8 cellular contexts compared by ENCODE assay signal in the genomic region with DNA sequence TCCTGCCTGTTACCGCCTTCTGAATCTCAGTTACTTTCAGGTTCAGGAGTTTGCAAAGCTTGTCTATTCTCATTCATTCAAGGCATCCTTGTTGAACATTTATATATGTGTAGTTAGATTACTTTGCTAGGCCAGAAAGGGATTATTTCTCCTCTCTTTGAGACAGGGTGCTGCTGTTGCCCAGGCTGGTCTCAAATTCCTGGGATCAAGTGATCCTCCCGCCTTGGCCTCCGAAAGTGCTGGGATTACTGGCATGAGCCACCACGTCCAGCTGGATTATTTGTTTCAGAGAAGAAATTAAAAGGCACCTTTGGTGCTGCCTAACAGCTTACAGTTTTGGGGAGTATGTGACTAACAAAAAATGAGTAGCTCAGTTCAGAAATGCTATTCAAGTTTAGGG. TPM values are rescaled to one million over a fixed set of nuclear protein-coding genes. Genes with fewer than 3 reads are reported as not detected.
A peak's percentile ranks its signal among the peaks of the same experiment; 100 is the strongest.
DNase-seq lines count a peak whose midpoint lies in the region; ATAC-seq lines count a peak whose summit lies in the region.

No MANE protein-coding gene starts in this region.

- H4K8ac ChIP-seq in neuronal stem cell (ENCODE audit: low read depth, low read length) = no peak overlapping the region

- no peak overlapping the region for H2BK12ac ChIP-seq in neuronal stem cell (ENCODE audit: low read length)

- no CpG with 5 or more reads among the region's 4 CpGs for whole genome bisulfite sequencing in neuronal stem cell (ENCODE audit: extremely low coverage in 2 of 2, insufficient read length in 2 of 2, insufficient replicate concordance in 1 of 2), 2 donors

- peak overlapping the region; percentile 79 for H3K4me2 ChIP-seq in neuronal stem cell (ENCODE audit: insufficient read depth, low read length, poor library complexity, severe bottlenecking)

- no peak overlapping the region for H3K23ac ChIP-seq in neuronal stem cell (ENCODE audit: low read depth, low read length, poor library complexity)

- peak overlapping the region; percentile 94 for H2AFZ ChIP-seq in neuronal stem cell (ENCODE audit: low read length)

- peak in 1 of 2 donors; percentile 1 for ATAC-seq in CD4-positive, CD25-positive, alpha-beta regulatory T cell (ENCODE audit: low read depth in 2 of 2)
- ATAC-seq in GM21737 (IDR thresholded peaks at IDR 0.05; ENCODE audit: unreplicated experiment) (no peak), GM21381 (IDR thresholded peaks at IDR 0.05; ENCODE audit: unreplicated experiment) (no peak), GM18907 (IDR thresholded peaks at IDR 0.05; ENCODE audit: unreplicated experiment) (no peak)

- H2BK120ac ChIP-seq in neuronal stem cell (ENCODE audit: low read depth, low read length) = no peak overlapping the region

- H3K79me1 ChIP-seq in neuronal stem cell (ENCODE audit: low read depth, low read length) = peaks cover 2% of the 10 kb centered on the region

- no peaks in the 10 kb centered on the region for H3K9me3 ChIP-seq in CD4-positive, CD25-positive, alpha-beta regulatory T cell (ENCODE audit: control insufficient read depth in 2 of 2, low read length in 2 of 2)
- H3K9me3 ChIP-seq in NT2/D1 (ENCODE audit: insufficient read depth, low read length) (no peaks in the 10 kb centered on the region), endocrine pancreas (ENCODE audit: control insufficient read depth, low read length) (no peaks in the 10 kb centered on the region), neuronal stem cell (replicated peaks in 1 of 2; ENCODE audit: control insufficient read depth in 2 of 2, insufficient read depth in 1 of 2, low read depth in 1 of 2, low read length in 2 of 2) (no peaks in the 10 kb centered on the region)

- peak overlapping the region; percentile 99 for H3K27ac ChIP-seq in CD4-positive, CD25-positive, alpha-beta regulatory T cell (ENCODE audit: insufficient read depth, low read length, poor library complexity, severe bottlenecking)
- no peak overlapping the region for H3K27ac ChIP-seq in neuronal stem cell (replicated peaks; ENCODE audit: low read length)

- H3K4me3 Mint-ChIP-seq in CD4-positive, CD25-positive, alpha-beta regulatory T cell = peak overlapping the region; percentile 91 to 96 (median 94)

- H3K4ac ChIP-seq in neuronal stem cell (ENCODE audit: low read length) = no peak overlapping the region

- no peaks in the 10 kb centered on the region for H3K27me3 ChIP-seq in CD4-positive, CD25-positive, alpha-beta regulatory T cell (ENCODE audit: control insufficient read depth, insufficient read depth, low read length)
- H3K27me3 ChIP-seq in NT2/D1 (ENCODE audit: insufficient read depth, insufficient read length) (no peaks in the 10 kb centered on the region), endocrine pancreas (ENCODE audit: control insufficient read depth, insufficient read depth, low read length) (no peaks in the 10 kb centered on the region), neuronal stem cell (ENCODE audit: control insufficient read depth in 3 of 3, insufficient read depth in 3 of 3, low read depth in 1 of 3, low read length in 3 of 3) (no peaks in the 10 kb centered on the region)

- H3K4me1 ChIP-seq in CD4-positive, CD25-positive, alpha-beta regulatory T cell (ENCODE audit: control insufficient read depth, insufficient read depth, low read length, poor library complexity, severe bottlenecking) = peaks cover 43% of the 10 kb centered on the region
- H3K4me1 ChIP-seq in NT2/D1 (ENCODE audit: insufficient read depth, insufficient read length) (no peaks in the 10 kb centered on the region), endocrine pancreas (ENCODE audit: control insufficient read depth, insufficient read depth, low read length) (peaks cover 17% of the 10 kb centered on the region), neuronal stem cell (ENCODE audit: control insufficient read depth in 2 of 2, insufficient read depth in 1 of 2, low read depth in 1 of 2, low read length in 2 of 2) (peaks cover 0 to 10% of the 10 kb centered on the region in 2 donors)

- peaks cover 16% of the 10 kb centered on the region for H3K36me3 Mint-ChIP-seq in CD4-positive, CD25-positive, alpha-beta regulatory T cell

- no peaks in the 10 kb centered on the region for H3K9me3 Mint-ChIP-seq in CD4-positive, CD25-positive, alpha-beta regulatory T cell

- no peak overlapping the region for H3K18ac ChIP-seq in neuronal stem cell (ENCODE audit: low read length)

- H3K27me3 Mint-ChIP-seq in CD4-positive, CD25-positive, alpha-beta regulatory T cell = peaks cover 16% of the 10 kb centered on the region

- no peak for DNase-seq in CD4-positive, CD25-positive, alpha-beta regulatory T cell
- DNase-seq in NT2/D1 (ENCODE audit: low read depth, low spot score) = no peak
- DNase-seq in neuronal stem cell (ENCODE audit: low spot score) = no peak
- no peak for DNase-seq in activated CD4-positive, alpha-beta T cell treated with anti-CD3 and anti-CD28 coated beads for 4 hours

- no peak overlapping the region for H3K14ac ChIP-seq in neuronal stem cell (ENCODE audit: low read length)

- H3K36me3 ChIP-seq in CD4-positive, CD25-positive, alpha-beta regulatory T cell (ENCODE audit: control insufficient read depth, insufficient read depth, low read length) = peaks cover 4% of the 10 kb centered on the region
- H3K36me3 ChIP-seq in NT2/D1 (ENCODE audit: insufficient read depth, insufficient read length, low read length) = peaks cover 2% of the 10 kb centered on the region
- no peaks in the 10 kb centered on the region for H3K36me3 ChIP-seq in endocrine pancreas (ENCODE audit: control insufficient read depth, insufficient read depth, low read length)
- peaks cover 0 to 3% of the 10 kb centered on the region in 2 donors for H3K36me3 ChIP-seq in neuronal stem cell (replicated peaks in 1 of 2; ENCODE audit: control insufficient read depth in 2 of 2, insufficient read depth in 2 of 2, low read length in 2 of 2)

- peak overlapping the region; percentile 99 for H3K4me3 ChIP-seq in CD4-positive, CD25-positive, alpha-beta regulatory T cell (ENCODE audit: low read depth, low read length)
- H3K4me3 ChIP-seq in NT2/D1 (ENCODE audit: insufficient read length, low read depth) (peak overlapping the region; percentile 94), endocrine pancreas (ENCODE audit: control insufficient read depth, insufficient read depth, low read length) (peak overlapping the region; percentile 89), neuronal stem cell (ENCODE audit: low read length in 2 of 2) (peak overlapping the region; percentile 65 to 94)

- no peak overlapping the region for H2BK15ac ChIP-seq in neuronal stem cell (ENCODE audit: low read length)

- H3K4me1 Mint-ChIP-seq in CD4-positive, CD25-positive, alpha-beta regulatory T cell = peaks cover 35 to 68% (median 56%) of the 10 kb centered on the region in 4 donors

- H3K27ac Mint-ChIP-seq in CD4-positive, CD25-positive, alpha-beta regulatory T cell = peak overlapping the region; percentile 96 to 98 (median 97)

- no peak overlapping the region for H2AK5ac ChIP-seq in neuronal stem cell (ENCODE audit: low read depth, low read length)

- H4K91ac ChIP-seq in neuronal stem cell (ENCODE audit: low read depth, low read length, poor library complexity) = no peak overlapping the region

- H3K9ac ChIP-seq in NT2/D1 (ENCODE audit: insufficient read length, low read depth) = peak overlapping the region; percentile 96
- H3K9ac ChIP-seq in endocrine pancreas (ENCODE audit: control insufficient read depth, insufficient read depth, low read length) = peak overlapping the region; percentile 78
- no peak overlapping the region for H3K9ac ChIP-seq in neuronal stem cell (ENCODE audit: low read depth, low read length, poor library complexity)

- H2BK5ac ChIP-seq in neuronal stem cell (ENCODE audit: low read length) = no peak overlapping the region

RNA-seq across cellular contexts. Expression of gene CHURC1, which starts 0.8 kb away (rescaled TPM):
- 95.3 TPM for total RNA-seq in CD4-positive, CD25-positive, alpha-beta regulatory T cell
- polyA plus RNA-seq in CD4-positive, CD25-positive, alpha-beta regulatory T cell = 100 to 1,000 TPM; 171 to 228 (median 188) TPM
- 45.0 TPM for polyA plus RNA-seq in neuronal stem cell (2013, experiment 1 of 2)
- 46.0 TPM for polyA plus RNA-seq in neuronal stem cell (2013, experiment 2 of 2)

RNA-seq across cellular contexts. Expression of gene GPX2, which starts 27.5 kb away (rescaled TPM):
- total RNA-seq in CD4-positive, CD25-positive, alpha-beta regulatory T cell = not detected
- under 1 TPM in 2 of 4 donors, not detected in 2; 0.54 to 0.94 TPM for polyA plus RNA-seq in CD4-positive, CD25-positive, alpha-beta regulatory T cell
- 0.11 TPM for polyA plus RNA-seq in neuronal stem cell (2013, experiment 1 of 2)
- polyA plus RNA-seq in neuronal stem cell (2013, experiment 2 of 2) = 0.08 TPM

RNA-seq across cellular contexts. Expression of gene SPTB, which starts 35.3 kb away (rescaled TPM):
- 0.91 TPM for total RNA-seq in CD4-positive, CD25-positive, alpha-beta regulatory T cell
- under 1 TPM in 3 of 4 donors, not detected in 1; 0.11 to 0.24 (median 0.23) TPM for polyA plus RNA-seq in CD4-positive, CD25-positive, alpha-beta regulatory T cell
- polyA plus RNA-seq in neuronal stem cell (2013, experiment 1 of 2) = 0.39 TPM
- 0.43 TPM for polyA plus RNA-seq in neuronal stem cell (2013, experiment 2 of 2)

RNA-seq across cellular contexts. Expression of gene RAB15, which starts 57.1 kb away (rescaled TPM):
- 6.5 TPM for total RNA-seq in CD4-positive, CD25-positive, alpha-beta regulatory T cell
- 1 to 10 TPM; 3.0 to 4.7 (median 3.2) TPM for polyA plus RNA-seq in CD4-positive, CD25-positive, alpha-beta regulatory T cell
- polyA plus RNA-seq in neuronal stem cell (2013, experiment 1 of 2) = 11.7 TPM
- polyA plus RNA-seq in neuronal stem cell (2013, experiment 2 of 2) = 10.4 TPM
